In the genomic region with DNA sequence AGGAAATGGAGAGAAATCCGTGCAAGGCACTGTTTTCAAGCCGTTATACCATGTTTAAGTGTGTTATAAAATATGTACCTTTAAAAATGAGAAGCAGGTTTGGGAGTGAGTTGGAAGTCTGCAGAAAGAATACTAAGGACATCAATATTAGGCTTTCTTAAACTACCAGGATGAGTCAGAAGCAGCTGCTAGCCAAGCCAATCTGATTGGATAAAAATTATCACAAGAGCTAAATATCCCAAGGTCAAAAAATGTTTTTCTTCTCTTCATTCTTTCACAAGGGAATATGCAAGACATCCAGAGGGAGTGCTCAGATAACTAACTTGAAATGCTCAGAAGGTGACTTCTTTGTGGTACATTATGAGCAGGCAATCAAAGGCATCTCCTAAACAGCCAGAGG, we compare ENCODE assay signal across 24 cellular contexts. TPM values are rescaled to one million over a fixed set of nuclear protein-coding genes. Genes with fewer than 3 reads are reported as not detected.
DNase-seq lines count a peak whose midpoint lies in the region; ATAC-seq and TF ChIP-seq lines count a peak whose summit lies in the region.
"Had no signal": no experiment of that assay in that cellular context is flagged by ENCODE, and none has a peak within 500 bp of the region (broad histone marks: within the 10 kb centered on the region; RNA-seq: fewer than 3 reads in every experiment).

No MANE protein-coding gene starts in this region.

- H3K27ac ChIP-seq in stomach, result no peak overlapping the region
- H3K27ac ChIP-seq: RWPE1, transverse colon had no signal

- TF ChIP-seq EP300 in stomach (IDR thresholded peaks at IDR 0.05), result no peak

- intact Hi-C loops in stomach (cut with DNase I; ENCODE audit: low total_unique reads), result loop anchor here (10.0 kb wide), 1 partner anchor 419 kb away; no protein-coding TSS in a partner anchor

- ATAC-seq in HG02870 (IDR thresholded peaks at IDR 0.05; ENCODE audit: unreplicated experiment), result no peak
- ATAC-seq: activated T-cell treated with anti-CD3 and anti-CD28 coated beads, Interleukin-2, amount 50 U/mL, for 4 hours; natural killer cell; stimulated activated effector memory CD8-positive, alpha-beta T cell treated with anti-CD3 and anti-CD28 coated beads, Interleukin-12 subunit alpha, Interleukin-12 subunit beta, amount 100 ng/mL, for 72 hours had no signal

- no peaks in the 10 kb centered on the region for H3K9me3 ChIP-seq in stomach
- H3K9me3 ChIP-seq: HAP-1, MG63, transverse colon had no signal

- DNase-seq in GM04504 (ENCODE audit: low read depth) (peak; percentile 22), amniotic stem cell (lab: John Stamatoyannopoulos, UW) (peak; percentile 49), fibroblast of pulmonary artery (ENCODE audit: low read depth) (peak; percentile 81), stromal cell of bone marrow (ENCODE audit: low read depth) (peak; percentile 49), stomach (no peak), cerebellar cortex (ENCODE audit: low spot score) (no peak)
- DNase-seq in effector CD4-positive, alpha-beta T cell, result no peak
- DNase-seq: activated CD4-positive, alpha-beta memory T cell treated with anti-CD3 and anti-CD28 coated beads, Interleukin-2, amount 10 ng/mL, durations not matched to agents 7 days and 5 days; activated naive CD4-positive, alpha-beta T cell treated with anti-CD3 and anti-CD28 coated beads, Interleukin-2, amount 50 U/mL, for 16 hours; activated T-cell treated with anti-CD3 and anti-CD28 coated beads, Interleukin-2, amount 50 U/mL, for 4 hours; CD4-positive, alpha-beta memory T cell; DMS79; MG63; natural killer cell; NCI-H1694; NCI-H2227 treated with DMSO at 0.1 percent for 48 hours; stimulated activated CD4-positive, alpha-beta T cell treated with anti-CD3 and anti-CD28 coated beads, Interleukin-12 subunit alpha, Interleukin-12 subunit beta, amount 100 ng/mL, for 4 hours; T-helper 1 cell; transverse colon had no signal

- no peaks in the 10 kb centered on the region for H3K4me1 ChIP-seq in stomach
- H3K4me1 ChIP-seq: HAP-1, transverse colon had no signal

- H3K36me3 ChIP-seq in stomach, result peaks cover 9 to 88% (median 62%) of the 10 kb centered on the region in 4 donors
- H3K36me3 ChIP-seq: MG63, transverse colon had no signal

- TF ChIP-seq CTCF in fibroblast of pulmonary artery (IDR thresholded peaks at IDR 0.05; ENCODE audit: low read length, missing control alignments), result no peak
- no peak for TF ChIP-seq CTCF in stomach (IDR thresholded peaks at IDR 0.05)

- TF ChIP-seq POLR2A in stomach (IDR thresholded peaks at IDR 0.05), result no peak

- no peaks in the 10 kb centered on the region for H3K27me3 ChIP-seq in stomach
- H3K27me3 ChIP-seq: MG63, transverse colon had no signal

- WGBS in stomach, 5 donors, result 62 to 91% (median 78%) methylated on average over 2 of the region's 2 CpGs

- H3K4me3 ChIP-seq in fibroblast of pulmonary artery (replicated peaks; ENCODE audit: low read depth, low read length) (no peak overlapping the region), stomach (no peak overlapping the region)
- H3K4me3 ChIP-seq: HAP-1, lung, MG63, transverse colon had no signal

RNA-seq across cellular contexts. Expression of a gene that starts 19.3 kb away (rescaled TPM):
- 100 to 1,000 TPM in 2 of 5 donors, 10 to 100 TPM in 3; 35.4 to 327 (median 58.9) TPM for total RNA-seq in stomach
- 1 to 10 TPM; 7.3 to 8.0 (median 7.6) TPM for polyA plus RNA-seq in stomach

RNA-seq across cellular contexts. Expression of a gene that starts 53.0 kb away (rescaled TPM):
- 10 to 100 TPM in 4 of 5 donors, 1 to 10 TPM in 1; 2.0 to 29.2 (median 16.5) TPM for total RNA-seq in stomach
- polyA plus RNA-seq in stomach, result 1 to 10 TPM; 2.1 to 3.1 (median 2.9) TPM
- total RNA-seq: CD4-positive, alpha-beta memory T cell; natural killer cell had no signal
- polyA plus RNA-seq: CD4-positive, alpha-beta memory T cell had no signal

Comparison
In these comparisons a context has a peak if more than half of its experiments do, and no peak if none do; other contexts are left out.
1. DNase-seq: peak in GM04504 (single experiment), amniotic stem cell (single experiment), fibroblast of pulmonary artery (single experiment) and stromal cell of bone marrow (single experiment); none in effector CD4-positive, alpha-beta T cell (single experiment), stomach (single experiment) and cerebellar cortex (single experiment).